8 cellular contexts compared by ENCODE assay signal in the genomic region with DNA sequence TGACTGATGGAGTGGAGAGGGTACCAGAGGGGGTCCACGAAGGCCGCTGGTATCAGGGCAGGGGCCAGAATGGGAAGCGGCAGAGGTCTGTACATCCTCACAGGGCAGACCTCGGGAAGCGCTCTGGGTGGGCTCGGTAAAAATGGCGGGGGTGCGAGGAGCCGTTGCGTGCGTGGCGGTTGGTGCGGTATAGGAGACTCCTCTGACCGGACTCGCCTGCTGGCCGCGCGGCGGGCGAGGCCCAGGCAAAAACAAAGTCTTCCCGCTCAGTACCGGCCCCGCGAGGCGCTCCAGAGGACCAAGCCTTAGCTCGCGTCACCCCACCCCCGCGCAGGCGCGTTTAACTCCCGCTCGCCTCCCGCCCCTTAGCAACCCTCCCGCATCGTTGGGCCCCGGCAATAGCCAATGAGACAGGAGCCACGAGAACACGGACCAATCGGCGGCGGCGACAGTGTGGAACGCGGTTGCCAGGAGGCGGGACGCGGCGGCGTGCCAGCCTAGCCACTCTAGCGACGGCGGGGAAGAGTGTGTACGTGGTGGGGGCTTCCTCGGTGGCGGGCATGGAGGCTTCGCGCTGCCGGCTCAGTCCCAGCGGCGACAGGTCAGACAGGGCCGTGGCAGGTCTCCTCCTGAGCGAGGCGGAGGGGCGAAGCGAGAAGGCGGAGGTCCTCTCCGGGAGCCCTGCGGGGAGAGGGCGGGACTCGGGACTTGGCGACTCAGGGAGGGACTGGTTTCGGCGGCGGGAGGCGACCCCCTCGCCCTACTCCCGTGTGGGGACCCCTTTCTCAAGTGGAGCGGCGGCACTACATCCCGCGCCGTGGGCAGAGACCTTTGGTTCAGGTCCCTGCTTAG. TPM values are rescaled to one million over a fixed set of nuclear protein-coding genes. Genes with fewer than 3 reads are reported as not detected.
DNase-seq lines count a peak whose midpoint lies in the region; ATAC-seq, FAIRE-seq and TF ChIP-seq lines count a peak whose summit lies in the region.

TSS of gene TULP3 (plus strand) at position 504 of the 852 bp plus-strand sequence. CDS start at position 561, 57 bp downstream.

- H3K9me3 ChIP-seq in WERI-Rb-1 (ENCODE audit: severe bottlenecking) (no peaks in the 10 kb centered on the region), small intestine (ENCODE audit: control insufficient read depth, low read depth) (no peaks in the 10 kb centered on the region)

- no peak for TF ChIP-seq CTCF in WERI-Rb-1 (IDR thresholded peaks at IDR 0.05; ENCODE audit: low read depth, low read length)
- peak; percentile 24 for TF ChIP-seq CTCF in bronchial epithelial cell (IDR thresholded peaks at IDR 0.05; ENCODE audit: insufficient read depth, low read length, severe bottlenecking)

- H3K4me1 ChIP-seq in ACC112 (ENCODE audit: control insufficient read depth, insufficient read depth, low read length, unreplicated experiment): peaks cover 21% of the 10 kb centered on the region
- H3K4me1 ChIP-seq in small intestine (ENCODE audit: control insufficient read depth in 2 of 2, insufficient read depth in 1 of 2, low read depth in 1 of 2, low read length in 1 of 2): no peaks in the 10 kb centered on the region

- peaks cover 32% of the 10 kb centered on the region for H3K79me2 ChIP-seq in ACC112 (ENCODE audit: control insufficient read depth, insufficient read depth, low read length, unreplicated experiment)

- H2AFZ ChIP-seq in ACC112 (ENCODE audit: low read length, unreplicated experiment): peak within 1 kb of the TSS; percentile 81

- H3K27me3 ChIP-seq in ACC112 (ENCODE audit: insufficient read depth, low read length) (no peaks in the 10 kb centered on the region), WERI-Rb-1 (ENCODE audit: insufficient read depth, low read depth, severe bottlenecking) (no peaks in the 10 kb centered on the region), bronchial epithelial cell (ENCODE audit: control insufficient read depth, insufficient read depth, low read length) (no peaks in the 10 kb centered on the region), small intestine (ENCODE audit: control insufficient read depth in 2 of 2, insufficient read depth in 2 of 2, low read length in 2 of 2) (no peaks in the 10 kb centered on the region)

- H3K27ac ChIP-seq in ACC112 (ENCODE audit: low read depth, low read length) (peak within 1 kb of the TSS; percentile 81), WERI-Rb-1 (peak within 1 kb of the TSS; percentile 87), small intestine (ENCODE audit: low read depth in 1 of 2, low read length in 1 of 2) (peak within 1 kb of the TSS; percentile 66 to 95)

- peak; percentile 99 for DNase-seq in NCI-H2171 treated with DMSO at 0.1 percent for 48 hours (lab: John Stamatoyannopoulos, UW)
- DNase-seq in WERI-Rb-1: peak; percentile 99
- DNase-seq in bronchial epithelial cell (ENCODE audit: low read depth): peak; percentile 89
- peak; percentile 96 for DNase-seq in iPS-NIHi11 (ENCODE audit: low spot score)
- peak; percentile 98 for DNase-seq in small intestine

- ATAC-seq in GM18867 (IDR thresholded peaks at IDR 0.05; ENCODE audit: unreplicated experiment): peak; percentile 97
- ATAC-seq in HG03103 (IDR thresholded peaks at IDR 0.05; ENCODE audit: low read depth, unreplicated experiment): peak; percentile 96

- H3K4me3 ChIP-seq in ACC112 (ENCODE audit: low read depth, low read length) (peak within 1 kb of the TSS; percentile 85), WERI-Rb-1 (ENCODE audit: low read depth, low read length) (peak within 1 kb of the TSS; percentile 70), bronchial epithelial cell (ENCODE audit: low read depth, low read length) (peak within 1 kb of the TSS; percentile 99), small intestine (ENCODE audit: low read depth in 1 of 2, low read length in 2 of 2) (peak within 1 kb of the TSS; percentile 86 to 89)

- 0 to 1% (median 0%) methylated on average over 63 to 83 of the region's 83 CpGs for WGBS in small intestine, 3 donors

- H3K36me3 ChIP-seq in ACC112 (ENCODE audit: insufficient read depth, low read length): 0 out of 2 replicates have a peak, but pooled peaks cover 3% of the 10 kb centered on the region
- H3K36me3 ChIP-seq in WERI-Rb-1: peaks cover 40% of the 10 kb centered on the region
- peaks cover 1% of the 10 kb centered on the region for H3K36me3 ChIP-seq in bronchial epithelial cell (ENCODE audit: control insufficient read depth, insufficient read depth, low read length)
- no peaks in the 10 kb centered on the region for H3K36me3 ChIP-seq in small intestine (ENCODE audit: control insufficient read depth in 2 of 2, insufficient read depth in 2 of 2, low read length in 2 of 2)

- no peak for FAIRE-seq in bronchial epithelial cell (lab: Jason Lieb, UNC)
- FAIRE-seq in small intestine (lab: Jason Lieb, UNC): no peak

RNA-seq across cellular contexts. Expression of gene TULP3, which starts in this region (rescaled TPM):
- 9.5 and 22.7 TPM in 2 replicates for total RNA-seq in bronchial epithelial cell
- polyA plus RNA-seq in small intestine: 1 to 10 TPM; 3.1 to 7.4 (median 3.5) TPM

Comparison
In these comparisons a context has a peak if more than half of its experiments do, and no peak if none do; other contexts are left out.
1. Peak in every context shown above with its lines: DNase-seq, ATAC-seq, H3K4me3 ChIP-seq and H3K27ac ChIP-seq.